ENCODE assay signal across 8 cellular contexts in genomic region chr6:36027501-36028087, GRCh38. TPM values are rescaled to one million over a fixed set of nuclear protein-coding genes. Genes with fewer than 3 reads are reported as not detected.
DNase-seq lines count a peak whose midpoint lies in the region; ATAC-seq and TF ChIP-seq lines count a peak whose summit lies in the region.

MAPK14 (plus strand) TSS chr6:36027808; CDS start chr6:36028158, 350 bp downstream.

- H3K27me3 Mint-ChIP-seq in activated naive CD8-positive, alpha-beta T cell: peaks cover 19% of the 10 kb centered on the region

- DNase-seq in GM12865 (ENCODE audit: low read depth) (peak; percentile 100), NCI-H1105 (lab: John Stamatoyannopoulos, UW) (peak; percentile 100), SKM-1 treated with dmso at 0.1 percent for 144 hours (lab: John Stamatoyannopoulos, UW; ENCODE audit: unreplicated experiment) (peak; percentile 99), glomerular endothelial cell (ENCODE audit: extremely low read depth, low read depth, low spot score) (peak; percentile 99), omental fat pad (ENCODE audit: low spot score) (peak; percentile 97), testis (peak; percentile 100)

- H3K4me3 ChIP-seq in GM12865 (ENCODE audit: low read depth, low read length) (peak within 1 kb of the TSS; percentile 90), testis (peak within 1 kb of the TSS; percentile 93 to 98)

- ATAC-seq in HG02642 (IDR thresholded peaks at IDR 0.05; ENCODE audit: poor library complexity, unreplicated experiment) (peak; percentile 89), omental fat pad (ENCODE audit: low FRiP score) (peak; percentile 80)

- intact Hi-C loops in testis (cut with DNase I; ENCODE audit: low total_unique reads): loop anchor here (5.0 kb wide), 1 partner anchor 65 kb away; no protein-coding TSS in a partner anchor

- no peaks in the 10 kb centered on the region for H3K9me3 Mint-ChIP-seq in activated naive CD8-positive, alpha-beta T cell (ENCODE audit: low read depth)

- no peaks in the 10 kb centered on the region for H3K9me3 ChIP-seq in testis

- peaks cover 5% of the 10 kb centered on the region for H3K4me1 ChIP-seq in testis

- no peaks in the 10 kb centered on the region for H3K27me3 ChIP-seq in testis

- peak within 1 kb of the TSS; percentile 90 for H3K27ac Mint-ChIP-seq in activated naive CD8-positive, alpha-beta T cell

- TF ChIP-seq CTCF in GM12865 (IDR thresholded peaks at IDR 0.05; ENCODE audit: insufficient read depth, low read depth, low read length, missing control alignments): peak; percentile 90
- TF ChIP-seq CTCF in omental fat pad (IDR thresholded peaks at IDR 0.05): peak in 2 of 3 donors; percentile 30 to 65
- TF ChIP-seq CTCF in testis (IDR thresholded peaks at IDR 0.05): peak in 2 of 3 experiments; percentile 81 to 98

- H3K27ac ChIP-seq in testis: peak within 1 kb of the TSS; percentile 91 to 94

- TF ChIP-seq POLR2A in testis (IDR thresholded peaks at IDR 0.05): peak; percentile 87

- H3K36me3 Mint-ChIP-seq in activated naive CD8-positive, alpha-beta T cell: peaks cover 8% of the 10 kb centered on the region

- H3K4me1 Mint-ChIP-seq in activated naive CD8-positive, alpha-beta T cell (ENCODE audit: low read depth): peaks cover 43% of the 10 kb centered on the region

- no peaks in the 10 kb centered on the region for H3K36me3 ChIP-seq in testis (ENCODE audit: low read depth, missing control alignments)

- WGBS in testis, 2 donors: 0% methylated on average over 20 to 31 of the region's 62 CpGs

- peak within 1 kb of the TSS; percentile 91 for H3K4me3 Mint-ChIP-seq in activated naive CD8-positive, alpha-beta T cell

RNA-seq across cellular contexts. Expression of gene MAPK14, which starts in this region (rescaled TPM):
- total RNA-seq in glomerular endothelial cell (32.5 and 46.1 TPM in 2 replicates), omental fat pad (100 to 1,000 TPM in 3 of 4 donors, 10 to 100 TPM in 1; 91.9 to 133 (median 117) TPM), testis (10 to 100 TPM; 57.3 to 58.3 TPM)
- 21.8 TPM for polyA plus RNA-seq in testis (ENCODE audit: insufficient read depth, low read depth, low replicate concordance)

Comparison
In these comparisons a context has a peak if more than half of its experiments do, and no peak if none do; other contexts are left out.
1. Peak in every context shown above with its lines: DNase-seq, ATAC-seq, H3K4me3 ChIP-seq and H3K27ac ChIP-seq.